In genomic region chr1:6625579-6626149, GRCh38 we compare ENCODE assay signal across 8 cellular contexts. TPM values are rescaled to one million over a fixed set of nuclear protein-coding genes. Genes with fewer than 3 reads are reported as not detected.
DNase-seq lines count a peak whose midpoint lies in the region; ATAC-seq, FAIRE-seq and TF ChIP-seq lines count a peak whose summit lies in the region.

No MANE protein-coding gene starts in this region.

- CTCF ChIA-PET in WTC11 (lab: Charles Lee), result interaction anchor here (0.7 to 2.5 kb wide), 5 partner anchors 9 to 770 kb away, joined by 3 to 8 read pairs (median 8); no protein-coding TSS in a partner anchor

- H3K27me3 Mint-ChIP-seq in WTC11 (ENCODE audit: low read depth), result no peaks in the 10 kb centered on the region; the same call in 1 of the 2 replicates

- peaks cover 44% of the 10 kb centered on the region for H3K36me3 Mint-ChIP-seq in WTC11

- H3K9me3 Mint-ChIP-seq in WTC11, result no peaks in the 10 kb centered on the region

- peaks cover 0 to 19% (median 4%) of the 10 kb centered on the region in 3 donors for H3K36me3 ChIP-seq in pancreas

- ATAC-seq in HG03196 (IDR thresholded peaks at IDR 0.05; ENCODE audit: unreplicated experiment) (peak; percentile 19), WTC11 (no peak), pancreas (peak; percentile 23 to 41 (median 34))

- FAIRE-seq in pancreas (lab: Jason Lieb, UNC), result no peak

- peak overlapping the region; percentile 41; the same call in 1 of the 2 replicates for H3K27ac Mint-ChIP-seq in WTC11

- H3K27ac ChIP-seq in pancreas, result peak overlapping the region; percentile 64 to 84 (median 80)

- peak; percentile 61 for DNase-seq in DMS53 (lab: John Stamatoyannopoulos, UW)
- DNase-seq in DMS53 treated with DMSO at 0.1 percent for 48 hours (lab: John Stamatoyannopoulos, UW; ENCODE audit: unreplicated experiment), result no peak
- no peak for DNase-seq in WTC11 (ENCODE audit: low spot score)
- DNase-seq in foreskin fibroblast, result peak; percentile 46 to 73
- DNase-seq in pancreas, result peak in 1 of 6 donors; percentile 80
- no peak for DNase-seq in HPDE6-E6E7 (ENCODE audit: extremely low spot score)
- no peak for DNase-seq in T1000 (lab: John Stamatoyannopoulos, UW)

- no peaks in the 10 kb centered on the region for H3K27me3 ChIP-seq in pancreas

- no peak for TF ChIP-seq CTCF in WTC11 (IDR thresholded peaks at IDR 0.05)
- no peak for TF ChIP-seq CTCF in foreskin fibroblast (IDR thresholded peaks at IDR 0.05; ENCODE audit: low read depth, low read length)
- peak in 1 of 4 donors; percentile 6 for TF ChIP-seq CTCF in pancreas (IDR thresholded peaks at IDR 0.05)

- peaks cover 0 to 7% (median 6%) of the 10 kb centered on the region in 3 donors for H3K4me1 ChIP-seq in pancreas

- H3K4me1 Mint-ChIP-seq in WTC11, result peaks cover 14% of the 10 kb centered on the region

- H3K4me3 ChIP-seq in foreskin fibroblast (ENCODE audit: low read depth in 1 of 2, low read length in 2 of 2) (peak overlapping the region; percentile 68), pancreas (peak overlapping the region; percentile 80 to 86 (median 84))

- WGBS in pancreas, 2 donors, result 1 to 2% methylated on average over 30 to 32 of the region's 32 CpGs

- no peaks in the 10 kb centered on the region for H3K9me3 ChIP-seq in pancreas

- POLR2A ChIA-PET in WTC11 (lab: Charles Lee), result interaction anchor here (1.1 kb wide), 1 partner anchor 21 kb away, joined by 3 read pairs; no protein-coding TSS in a partner anchor

- peak overlapping the region; percentile 89 for H3K4me3 Mint-ChIP-seq in WTC11

- intact Hi-C loops in pancreas (cut with DNase I), result no loop called here

TF ChIP-seq in WTC11, 78 proteins besides CTCF, POLR2A, EP300 and RAD21:
- TF ChIP-seq EMX1 (CRISPR knock-in tag; IDR thresholded peaks at IDR 0.05) (no peak), AFF4 (CRISPR knock-in tag; IDR thresholded peaks at IDR 0.05; ENCODE audit: borderline replicate concordance) (no peak), MXD4 (CRISPR knock-in tag; IDR thresholded peaks at IDR 0.05; ENCODE audit: borderline replicate concordance) (no peak), ZNF317 (CRISPR knock-in tag; IDR thresholded peaks at IDR 0.05; ENCODE audit: borderline replicate concordance, low read depth) (no peak), RORB (CRISPR knock-in tag; IDR thresholded peaks at IDR 0.05) (no peak), FOXP1 (CRISPR knock-in tag; IDR thresholded peaks at IDR 0.05; ENCODE audit: borderline replicate concordance) (0 out of 2 replicates have a peak, but pooled peaks have one; percentile 5)

RNA-seq across cellular contexts. Expression of gene THAP3, which starts 1.0 kb away (rescaled TPM):
- total RNA-seq in WTC11 (2021), result 14.8 to 17.4 TPM (median 15.0 TPM) in 3 replicates
- 10 to 100 TPM in 1 of 6 donors, 1 to 10 TPM in 5; 6.9 to 11.6 (median 8.9) TPM for total RNA-seq in pancreas
- polyA plus RNA-seq in pancreas, result 10 to 100 TPM; 21.9 to 28.0 TPM

RNA-seq across cellular contexts. Expression of gene PHF13, which starts 12.1 kb away (rescaled TPM):
- total RNA-seq in WTC11 (2021) (39.6 to 40.0 TPM (median 40.0 TPM) in 3 replicates), pancreas (1 to 10 TPM; 4.0 to 8.3 (median 4.7) TPM)
- 1 to 10 TPM; 4.5 to 8.0 TPM for polyA plus RNA-seq in pancreas

RNA-seq across cellular contexts. Expression of gene KLHL21, which starts 23.0 kb away (rescaled TPM):
- total RNA-seq in WTC11 (2021), result 15.1 to 17.6 TPM (median 15.3 TPM) in 3 replicates
- 10 to 100 TPM; 10.8 to 31.3 (median 18.4) TPM for total RNA-seq in pancreas
- polyA plus RNA-seq in pancreas, result 10 to 100 TPM; 11.3 to 13.7 TPM

RNA-seq across cellular contexts. Expression of gene ZBTB48, which starts 45.9 kb away (rescaled TPM):
- total RNA-seq in WTC11 (2021) (29.1 to 37.5 TPM (median 31.0 TPM) in 3 replicates), pancreas (10 to 100 TPM; 15.2 to 25.1 (median 16.9) TPM)
- polyA plus RNA-seq in pancreas, result 100 to 1,000 TPM; 118 to 143 TPM

Comparison
In these comparisons a context has a peak if more than half of its experiments do, and no peak if none do; other contexts are left out.
1. DNase-seq: peak in DMS53 (single experiment) and foreskin fibroblast (2 of 2); none in DMS53 treated with DMSO at 0.1 percent for 48 hours (single experiment), WTC11 (single experiment), HPDE6-E6E7 (single experiment) and T1000 (single experiment).